In genomic region chr16:68493412-68494070, GRCh38 we compare ENCODE assay signal across 19 cellular contexts. TPM values are rescaled to one million over a fixed set of nuclear protein-coding genes. Genes with fewer than 3 reads are reported as not detected.
DNase-seq lines count a peak whose midpoint lies in the region; TF ChIP-seq lines count a peak whose summit lies in the region.
"Had no signal": no experiment of that assay in that cellular context is flagged by ENCODE, and none has a peak within 500 bp of the region (broad histone marks: within the 10 kb centered on the region; RNA-seq: fewer than 3 reads in every experiment).

No MANE protein-coding gene starts in this region.

- no peak for TF ChIP-seq EP300 in Ishikawa (IDR thresholded peaks at IDR 0.05; ENCODE audit: borderline replicate concordance)
- no peak for TF ChIP-seq EP300 in stomach (IDR thresholded peaks at IDR 0.05)

- H3K9me3 ChIP-seq in neural progenitor cell (ENCODE audit: low read depth) (peaks cover 3% of the 10 kb centered on the region), stomach (no peaks in the 10 kb centered on the region)
- H3K9me3 ChIP-seq: SK-N-SH had no signal

- H3K36me3 Mint-ChIP-seq in chondrocyte (ENCODE audit: low read depth) (no peaks in the 10 kb centered on the region), neural progenitor cell (no peaks in the 10 kb centered on the region)
- H3K36me3 Mint-ChIP-seq: CD4-positive, alpha-beta memory T cell had no signal

- no peak overlapping the region for H3K9ac ChIP-seq in neural progenitor cell
- H3K9ac ChIP-seq: SK-N-SH had no signal

- H3K27ac ChIP-seq in neural progenitor cell (no peak overlapping the region), stomach (peak overlapping the region; percentile 70 to 90 (median 86))

- no peak overlapping the region for H3K4me2 ChIP-seq in neural progenitor cell
- H3K4me2 ChIP-seq: GM23338, SK-N-SH had no signal

- no peaks in the 10 kb centered on the region for H3K79me2 ChIP-seq in neural progenitor cell (ENCODE audit: low read depth)

- H3K27ac Mint-ChIP-seq in chondrocyte (ENCODE audit: unreplicated experiment) = no peak overlapping the region
- H3K27ac Mint-ChIP-seq in neural progenitor cell = peak overlapping the region; percentile 29
- H3K27ac Mint-ChIP-seq: CD4-positive, alpha-beta memory T cell; GM23338 had no signal

- H3K27me3 Mint-ChIP-seq in chondrocyte (ENCODE audit: low read depth) = peaks cover 4% of the 10 kb centered on the region
- H3K27me3 Mint-ChIP-seq in neural progenitor cell (ENCODE audit: insufficient read depth, low read depth) = no peaks in the 10 kb centered on the region

- no peak for TF ChIP-seq RAD21 in Ishikawa (IDR thresholded peaks at IDR 0.05; ENCODE audit: low read depth)

- H3K4me1 ChIP-seq in neural progenitor cell (no peaks in the 10 kb centered on the region), stomach (peaks cover 12 to 38% (median 35%) of the 10 kb centered on the region in 4 donors)
- H3K4me1 ChIP-seq: Caco-2 had no signal

- DNase-seq in chondrocyte (ENCODE audit: low spot score) (peak; percentile 73), neural progenitor cell (ENCODE audit: low spot score) (no peak), stomach (no peak), OCI-M2 (lab: John Stamatoyannopoulos, UW; ENCODE audit: unreplicated experiment) (no peak), GM19240 (ENCODE audit: insufficient read length, low spot score) (no peak)
- DNase-seq in stimulated activated CD4-positive, alpha-beta T cell treated with anti-CD3 and anti-CD28 coated beads, Interleukin-1b, Interleukin-23, amount 100 ng/mL, for 48 hours = no peak
- DNase-seq: C1 segment of cervical spinal cord; Caco-2; CD4-positive, alpha-beta memory T cell; HCEC 1CT; KG1; MM.1S; NCI-H1694 treated with DMSO at 0.1 percent for 48 hours; NCI-H226; NCI-H510A; SK-N-SH had no signal

- H3K27me3 ChIP-seq in neural progenitor cell (no peaks in the 10 kb centered on the region), stomach (no peaks in the 10 kb centered on the region)

- no peak for TF ChIP-seq POLR2A in stomach (IDR thresholded peaks at IDR 0.05)

- no peaks in the 10 kb centered on the region for H3K9me3 Mint-ChIP-seq in chondrocyte (ENCODE audit: low read depth)
- H3K9me3 Mint-ChIP-seq in neural progenitor cell = no peaks in the 10 kb centered on the region
- H3K9me3 Mint-ChIP-seq: CD4-positive, alpha-beta memory T cell had no signal

- no peaks in the 10 kb centered on the region for H3F3A ChIP-seq in neural progenitor cell (ENCODE audit: low read depth)

- 72 to 85% (median 75%) methylated on average over 5 of the region's 5 CpGs; no CpG with 5 or more reads in 1 of the 5 donors for WGBS in stomach, 5 donors

- no peaks in the 10 kb centered on the region for H4K20me1 ChIP-seq in neural progenitor cell (ENCODE audit: low read depth)

- intact Hi-C loops in stomach (cut with DNase I; ENCODE audit: low total_unique reads) = no loop called here

- H2AFZ ChIP-seq in neural progenitor cell (replicated peaks) = no peak overlapping the region
- H2AFZ ChIP-seq: GM23338 had no signal

- no peaks in the 10 kb centered on the region for H3K36me3 ChIP-seq in neural progenitor cell
- H3K36me3 ChIP-seq in stomach = no peaks in the 10 kb centered on the region

- TF ChIP-seq CTCF in chondrocyte (IDR thresholded peaks at IDR 0.05) = no peak
- TF ChIP-seq CTCF in neural progenitor cell (IDR thresholded peaks at IDR 0.05) = no peak
- TF ChIP-seq CTCF in stomach (IDR thresholded peaks at IDR 0.05) = no peak

- H3K4me3 ChIP-seq in neural progenitor cell (no peak overlapping the region), stomach (no peak overlapping the region)
- H3K4me3 ChIP-seq: GM23338 had no signal

- no peaks in the 10 kb centered on the region for H3K4me1 Mint-ChIP-seq in chondrocyte (ENCODE audit: low read depth)
- peaks cover 6% of the 10 kb centered on the region for H3K4me1 Mint-ChIP-seq in neural progenitor cell
- H3K4me1 Mint-ChIP-seq: CD4-positive, alpha-beta memory T cell had no signal

- H3K4me3 Mint-ChIP-seq in chondrocyte (ENCODE audit: unreplicated experiment) (no peak overlapping the region), neural progenitor cell (no peak overlapping the region)
- H3K4me3 Mint-ChIP-seq: CD4-positive, alpha-beta memory T cell; GM23338 had no signal

TF ChIP-seq in Ishikawa, 13 proteins besides CTCF, POLR2A, EP300 and RAD21:
- TF ChIP-seq CREB1 (IDR thresholded peaks at IDR 0.05; ENCODE audit: low read depth) (no peak), ZBTB7A (IDR thresholded peaks at IDR 0.05; ENCODE audit: low read depth) (0 out of 2 replicates have a peak, but pooled peaks have one; percentile 2)

RNA-seq across cellular contexts. Expression of gene SMPD3, which starts 45.2 kb away (rescaled TPM):
- total RNA-seq in chondrocyte = 0.07 TPM in 1 of 3 replicates, not detected in the others
- total RNA-seq in neural progenitor cell (ENCODE audit: low replicate concordance) = 1.4 TPM in 1 of 2 replicates, not detected in the other
- 100 to 1,000 TPM in 1 of 5 donors, 10 to 100 TPM in 4; 34.3 to 110 (median 76.3) TPM for total RNA-seq in stomach
- polyA plus RNA-seq in stomach = 1 to 10 TPM; 1.7 to 7.6 (median 3.2) TPM
- polyA plus RNA-seq: AG04450 had no signal

RNA-seq across cellular contexts. Expression of gene ZFP90, which starts 45.5 kb away (rescaled TPM):
- total RNA-seq in chondrocyte (29.7 to 35.1 TPM (median 32.5 TPM) in 3 replicates), neural progenitor cell (ENCODE audit: low replicate concordance) (63.6 and 69.1 TPM in 2 replicates), stomach (10 to 100 TPM; 12.9 to 28.1 (median 17.5) TPM)
- 1 to 10 TPM; 6.2 to 9.0 (median 6.8) TPM for polyA plus RNA-seq in stomach

Comparison
In these comparisons a context has a peak if more than half of its experiments do, and no peak if none do; other contexts are left out.
1. RNA of gene SMPD3, which starts 45.2 kb away (total RNA-seq): 34.3 to 110 TPM in stomach; 0.07 TPM in chondrocyte and 1.4 TPM in neural progenitor cell; every median in the first group is over 10 times any median in the second.